8 cellular contexts compared by ENCODE assay signal in genomic region chr10:84194424-84195043, GRCh38. TPM values are rescaled to one million over a fixed set of nuclear protein-coding genes. Genes with fewer than 3 reads are reported as not detected.
DNase-seq lines count a peak whose midpoint lies in the region; ATAC-seq and TF ChIP-seq lines count a peak whose summit lies in the region.

TSS of gene CDHR1 (plus strand) at chr10:84194537. CDS start at chr10:84194761, 224 bp downstream.

- ATAC-seq in GM18505 (IDR thresholded peaks at IDR 0.05; ENCODE audit: unreplicated experiment) = peak; percentile 63
- ATAC-seq in HG02588 (IDR thresholded peaks at IDR 0.05; ENCODE audit: unreplicated experiment) = peak; percentile 85

- WGBS in iPS DF 6.9 (ENCODE audit: insufficient coverage, insufficient read length) = no CpG with 5 or more reads among the region's 61 CpGs

- peak within 1 kb of the TSS; percentile 83; the same call in 1 of the 2 replicates for H3K4me3 ChIP-seq in iPS DF 6.9 (ENCODE audit: low read length)
- H3K4me3 ChIP-seq in skin epidermis = peak within 1 kb of the TSS; percentile 30 to 62 (median 42)

- no peak for TF ChIP-seq POLR2A in GM18505 (IDR thresholded peaks at IDR 0.05; ENCODE audit: borderline replicate concordance, extremely low read depth, insufficient read depth, insufficient read length)

- H3K36me3 ChIP-seq in iPS DF 6.9 (ENCODE audit: control insufficient read depth, insufficient read depth, low read length) = no peaks in the 10 kb centered on the region

- H3K27me3 ChIP-seq in iPS DF 6.9 (ENCODE audit: control insufficient read depth, insufficient read depth, low read length) = peaks cover 18% of the 10 kb centered on the region; the same call in 1 of the 2 replicates

- DNase-seq in NCI-H460 (ENCODE audit: extremely low read depth, low read depth) (peak; percentile 28), activated gamma-delta T cell treated with Interleukin-2 at 50 U/mL for 16 hours (peak; percentile 54), iPS DF 6.9 (ENCODE audit: low read depth, low spot score) (no peak), H4 (ENCODE audit: low spot score) (no peak), NCI-H446 treated with DMSO at 0.1 percent for 48 hours (lab: John Stamatoyannopoulos, UW) (no peak)

- H3K27ac ChIP-seq in iPS DF 6.9 (ENCODE audit: low read length) (no peak within 1 kb of the TSS), skin epidermis (peak within 1 kb of the TSS in 15 of 21 experiments; percentile 2 to 77 (median 48))

- no peaks in the 10 kb centered on the region for H3K4me1 ChIP-seq in iPS DF 6.9 (ENCODE audit: control insufficient read depth, insufficient read depth, low read length)

- H3K9me3 ChIP-seq in iPS DF 6.9 (ENCODE audit: control insufficient read depth, insufficient read depth, low read length) = no peaks in the 10 kb centered on the region

RNA-seq across cellular contexts. Expression of gene CDHR1, which starts in this region (rescaled TPM):
- total RNA-seq in NCI-H460 (2014; rRNA removed; shearing (Covaris generic)) = 0.07 and 0.35 TPM in 2 replicates
- polyA plus RNA-seq in NCI-H460 (2014; cell fraction: nucleus; rRNA removed) = 0.50 and 0.95 TPM in 2 replicates
- total RNA-seq in H4 (2014; rRNA removed; shearing (Covaris generic)) = 0.29 and 0.37 TPM in 2 replicates

Comparison
In these comparisons a context has a peak if more than half of its experiments do, and no peak if none do; other contexts are left out.
1. Peak in DNase-seq in NCI-H460; RNA of the gene not detected or under 1 TPM.